ENCODE assay signal across 8 cellular contexts in genomic region chr7:150379590-150380379, GRCh38. TPM values are rescaled to one million over a fixed set of nuclear protein-coding genes. Genes with fewer than 3 reads are reported as not detected.
DNase-seq lines count a peak whose midpoint lies in the region; ATAC-seq and TF ChIP-seq lines count a peak whose summit lies in the region.

No MANE protein-coding gene starts in this region.

- CTCF ChIA-PET in HEK293T (lab: Yijun Ruan, JAX) (no interaction called here), SK-N-SH (lab: Yijun Ruan, JAX) (interaction anchor here (1.2 to 3.6 kb wide), 3 partner anchors 11 to 42 kb away, joined by 3 to 15 read pairs (median 3); partner anchors contain the start of gene REPIN1)

- no peaks in the 10 kb centered on the region for H3K9me3 Mint-ChIP-seq in nephron progenitor cell

- H3K9me2 ChIP-seq in SK-N-SH = no peaks in the 10 kb centered on the region

- no peak for TF ChIP-seq POLR2A in esophagus muscularis mucosa (IDR thresholded peaks at IDR 0.05; ENCODE audit: low read depth)

- intact Hi-C loops in esophagus muscularis mucosa (cut with DNase I) = no loop called here

- H3K36me3 ChIP-seq in SK-N-SH (replicated peaks in 1 of 2; ENCODE audit: control insufficient read depth in 1 of 2, insufficient read depth in 2 of 2, low read length in 1 of 2) = peaks cover 4 to 8% of the 10 kb centered on the region in 2 experiments
- H3K36me3 ChIP-seq in esophagus muscularis mucosa = peaks cover 0 to 3% (median 0%) of the 10 kb centered on the region in 4 donors

- H3K27me3 ChIP-seq in SK-N-SH (ENCODE audit: insufficient read depth) (no peaks in the 10 kb centered on the region), esophagus muscularis mucosa (no peaks in the 10 kb centered on the region)

- peak overlapping the region; percentile 95 for H3K9ac ChIP-seq in SK-N-SH

- POLR2A ChIA-PET in HEK293T (lab: Yijun Ruan, JAX) = interaction anchor here (0.6 to 1.0 kb wide), 4 partner anchors 10 to 26 kb away, joined by 3 to 5 read pairs (median 4); partner anchors contain the start of gene REPIN1
- POLR2A ChIA-PET in SK-N-SH (lab: Yijun Ruan, JAX) = interaction anchor here (1.5 to 2.0 kb wide), 2 partner anchors 9 to 11 kb away, joined by 4 to 11 read pairs; partner anchors contain the start of gene REPIN1

- H3K27me3 Mint-ChIP-seq in nephron progenitor cell (ENCODE audit: low read depth, poor library complexity) = peaks cover 8% of the 10 kb centered on the region

- peak overlapping the region; percentile 61 to 99 for H3K4me3 ChIP-seq in SK-N-SH (ENCODE audit: low read depth in 2 of 2, low read length in 1 of 2)
- peak overlapping the region; percentile 86 to 96 (median 94) for H3K4me3 ChIP-seq in esophagus muscularis mucosa

- 4% methylated on average over 32 of the region's 34 CpGs for WGBS in SK-N-SH (ENCODE audit: low lambda C conversion rate)
- WGBS in esophagus muscularis mucosa = 2% methylated on average over 29 of the region's 34 CpGs

- H3K79me2 ChIP-seq in SK-N-SH (ENCODE audit: insufficient read depth) = peaks cover 44% of the 10 kb centered on the region; the same call in 1 of the 2 replicates

- peaks cover 8% of the 10 kb centered on the region; the same call in 1 of the 2 replicates for H4K20me1 ChIP-seq in SK-N-SH (ENCODE audit: insufficient read depth)

- peak overlapping the region; percentile 93 for H3K4me2 ChIP-seq in SK-N-SH

- no peaks in the 10 kb centered on the region for H3K9me3 ChIP-seq in SK-N-SH
- H3K9me3 ChIP-seq in esophagus muscularis mucosa = no peaks in the 10 kb centered on the region

- H3K4me1 ChIP-seq in SK-N-SH (ENCODE audit: control insufficient read depth in 1 of 2, insufficient read depth in 2 of 2, low read depth in 1 of 2, low read length in 1 of 2) = peaks cover 0 to 51% of the 10 kb centered on the region in 2 experiments; a peak in 2 of 4 replicates
- peaks cover 20 to 61% (median 56%) of the 10 kb centered on the region in 4 donors for H3K4me1 ChIP-seq in esophagus muscularis mucosa

- ATAC-seq in GM18517 (IDR thresholded peaks at IDR 0.05; ENCODE audit: unreplicated experiment) (no peak), GM21619 (IDR thresholded peaks at IDR 0.05; ENCODE audit: unreplicated experiment) (no peak)

- peaks cover 1% of the 10 kb centered on the region for H3K36me3 Mint-ChIP-seq in nephron progenitor cell (ENCODE audit: low read depth)

- TF ChIP-seq CTCF in SK-N-SH (IDR thresholded peaks at IDR 0.05) = no peak
- no peak for TF ChIP-seq CTCF in esophagus muscularis mucosa (IDR thresholded peaks at IDR 0.05)
- TF ChIP-seq CTCF in nephron progenitor cell (IDR thresholded peaks at IDR 0.05) = no peak

- peak overlapping the region; percentile 99 for H3K4me3 Mint-ChIP-seq in nephron progenitor cell

- H3K27ac Mint-ChIP-seq in nephron progenitor cell = peak overlapping the region; percentile 88

- H2AFZ ChIP-seq in SK-N-SH (ENCODE audit: low read depth) = peak overlapping the region; percentile 93

- TF ChIP-seq RAD21 in SK-N-SH (IDR thresholded peaks at IDR 0.05; ENCODE audit: low read length) = no peak

- H3K27ac ChIP-seq in SK-N-SH (ENCODE audit: low read depth in 2 of 2, low read length in 1 of 2) = peak overlapping the region; percentile 74 to 88
- H3K27ac ChIP-seq in esophagus muscularis mucosa (replicated peaks in 1 of 4) = peak overlapping the region; percentile 91 to 96 (median 93)

- peak; percentile 30 to 81 (median 78) for DNase-seq in NCI-H1417 (lab: John Stamatoyannopoulos, UW)
- DNase-seq in NCI-H1417 treated with DMSO at 0.1 percent for 48 hours (lab: John Stamatoyannopoulos, UW) = no peak
- DNase-seq in HEK293T (ENCODE audit: extremely low spot score) = peak; percentile 57
- DNase-seq in SK-N-SH = peak; percentile 72
- no peak for DNase-seq in esophagus muscularis mucosa (ENCODE audit: extremely low spot score)
- peak; percentile 34 for DNase-seq in nephron progenitor cell

- peaks cover 81% of the 10 kb centered on the region for H3K4me1 Mint-ChIP-seq in nephron progenitor cell

- TF ChIP-seq EP300 in SK-N-SH (IDR thresholded peaks at IDR 0.05; ENCODE audit: borderline replicate concordance in 1 of 2, low read depth in 1 of 2, low read length in 1 of 2) (no peak), esophagus muscularis mucosa (IDR thresholded peaks at IDR 0.05) (no peak)

- peaks cover 30% of the 10 kb centered on the region for H3F3A ChIP-seq in SK-N-SH (replicated peaks; ENCODE audit: insufficient read depth)

TF ChIP-seq in HEK293T, 16 proteins besides CTCF, POLR2A, EP300 and RAD21:
- 0 out of 2 replicates have a peak, but pooled peaks have one; percentile 42 for TF ChIP-seq HDGF (IDR thresholded peaks at IDR 0.05; ENCODE audit: borderline replicate concordance)
- TF ChIP-seq ELF4 (IDR thresholded peaks at IDR 0.05) = no peak

TF ChIP-seq in SK-N-SH, 30 proteins besides CTCF, POLR2A, EP300 and RAD21:
- TF ChIP-seq POLR2AphosphoS5 (IDR thresholded peaks at IDR 0.05; ENCODE audit: low read depth, low read length) (no peak), CHD2 (IDR thresholded peaks at IDR 0.05; ENCODE audit: low read length, partially characterized antibody) (peak; percentile 29), MAX (IDR thresholded peaks at IDR 0.05; ENCODE audit: low read depth) (0 out of 2 replicates have a peak, but pooled peaks have one; percentile 17)

RNA-seq across cellular contexts. Expression of gene ZNF775, which starts 0.7 kb away (rescaled TPM):
- polyA plus RNA-seq in SK-N-SH (2012; rRNA removed) = 4.6 and 5.0 TPM in 2 replicates
- 2.3 and 3.7 TPM in 2 replicates for polyA plus RNA-seq in SK-N-SH (2012; cell fraction: cytosol; rRNA removed)
- polyA plus RNA-seq in SK-N-SH (2012; cell fraction: nucleus; rRNA removed) = 6.9 and 9.8 TPM in 2 replicates
- total RNA-seq in esophagus muscularis mucosa = 10 to 100 TPM in 3 of 4 donors, 1 to 10 TPM in 1; 6.6 to 19.8 (median 15.0) TPM

RNA-seq across cellular contexts. Expression of gene REPIN1, which starts 11.2 kb away (rescaled TPM):
- 87.5 and 91.6 TPM in 2 replicates for polyA plus RNA-seq in SK-N-SH (2012; rRNA removed)
- 49.6 and 70.3 TPM in 2 replicates for polyA plus RNA-seq in SK-N-SH (2012; cell fraction: cytosol; rRNA removed)
- polyA plus RNA-seq in SK-N-SH (2012; cell fraction: nucleus; rRNA removed) = 254 and 314 TPM in 2 replicates
- 100 to 1,000 TPM in 2 of 4 donors, 10 to 100 TPM in 2; 66.8 to 143 (median 97.7) TPM for total RNA-seq in esophagus muscularis mucosa

RNA-seq across cellular contexts. Expression of gene RARRES2, which starts 38.4 kb away (rescaled TPM):
- polyA plus RNA-seq in SK-N-SH (2012; rRNA removed) = 0.26 and 0.43 TPM in 2 replicates
- 0.21 and 0.24 TPM in 2 replicates for polyA plus RNA-seq in SK-N-SH (2012; cell fraction: cytosol; rRNA removed)
- 0.34 and 0.43 TPM in 2 replicates for polyA plus RNA-seq in SK-N-SH (2012; cell fraction: nucleus; rRNA removed)
- 100 to 1,000 TPM; 143 to 193 (median 173) TPM for total RNA-seq in esophagus muscularis mucosa

RNA-seq across cellular contexts. Expression of gene ACTR3C, which starts 56.4 kb away (rescaled TPM):
- 0.16 and 0.35 TPM in 2 replicates for polyA plus RNA-seq in SK-N-SH (2012; rRNA removed)
- 0.24 and 0.31 TPM in 2 replicates for polyA plus RNA-seq in SK-N-SH (2012; cell fraction: cytosol; rRNA removed)
- polyA plus RNA-seq in SK-N-SH (2012; cell fraction: nucleus; rRNA removed) = 0.29 and 0.37 TPM in 2 replicates
- total RNA-seq in esophagus muscularis mucosa = 10 to 100 TPM in 1 of 4 donors, 1 to 10 TPM in 3; 4.3 to 10.1 (median 4.8) TPM

RNA-seq across cellular contexts. Expression of gene LRRC61, which starts 56.6 kb away (rescaled TPM):
- 0.93 and 0.99 TPM in 2 replicates for polyA plus RNA-seq in SK-N-SH (2012; rRNA removed)
- 0.41 and 1.00 TPM in 2 replicates for polyA plus RNA-seq in SK-N-SH (2012; cell fraction: cytosol; rRNA removed)
- polyA plus RNA-seq in SK-N-SH (2012; cell fraction: nucleus; rRNA removed) = 0.73 and 1.2 TPM in 2 replicates
- total RNA-seq in esophagus muscularis mucosa = 10 to 100 TPM in 2 of 4 donors, 1 to 10 TPM in 2; 7.9 to 16.5 (median 12.4) TPM

Comparison
In these comparisons a context has a peak if more than half of its experiments do, and no peak if none do; other contexts are left out.
1. DNase-seq: peak in NCI-H1417 (3 of 3), HEK293T (single experiment), SK-N-SH (single experiment) and nephron progenitor cell (single experiment); none in NCI-H1417 treated with DMSO at 0.1 percent for 48 hours (single experiment) and esophagus muscularis mucosa (single experiment).